Comparison of ENCODE assay signal across 8 cellular contexts in genomic region chr1:201982082-201982922, GRCh38. TPM values are rescaled to one million over a fixed set of nuclear protein-coding genes. Genes with fewer than 3 reads are reported as not detected.
DNase-seq lines count a peak whose midpoint lies in the region; ATAC-seq and TF ChIP-seq lines count a peak whose summit lies in the region.

TSS of gene RNPEP (plus strand) at chr1:201982648. CDS start at chr1:201982667, 19 bp downstream.

- H3K4me1 ChIP-seq in mucosa of rectum (ENCODE audit: control insufficient read depth in 2 of 2, insufficient read depth in 2 of 2, low read length in 2 of 2) = peaks cover 12 to 19% of the 10 kb centered on the region in 2 donors

- H3K27me3 ChIP-seq in BJ (ENCODE audit: control insufficient read depth, insufficient read depth, low read length) (no peaks in the 10 kb centered on the region), mucosa of rectum (ENCODE audit: control insufficient read depth in 2 of 2, insufficient read depth in 2 of 2, low read length in 2 of 2) (no peaks in the 10 kb centered on the region)

- CTCF ChIA-PET in BJ (lab: Yijun Ruan, JAX) = interaction anchor here (1.1 to 3.5 kb wide), 4 partner anchors 10 to 105 kb away, joined by 3 to 15 read pairs (median 10); no protein-coding TSS in a partner anchor

- peak within 1 kb of the TSS; percentile 81 for H3K4me3 ChIP-seq in BJ (ENCODE audit: low read depth, low read length)
- peak within 1 kb of the TSS; percentile 85 to 91 for H3K4me3 ChIP-seq in mucosa of rectum (ENCODE audit: low read length in 2 of 2)

- peak within 1 kb of the TSS; percentile 73 to 84 for H3K9ac ChIP-seq in mucosa of rectum (ENCODE audit: low read depth in 1 of 2, low read length in 2 of 2)

- DNase-seq in BJ (ENCODE audit: low read depth) (no peak), NOMO-1 treated with dmso at 0.1 percent for 144 hours (lab: John Stamatoyannopoulos, UW; ENCODE audit: unreplicated experiment) (peak; percentile 43), activated T-cell treated with anti-CD3 and anti-CD28 coated beads for 4 hours (peak; percentile 58), epithelial cell of prostate (ENCODE audit: low read depth, low spot score) (no peak)
- peak; percentile 83 for DNase-seq in stimulated activated CD8-positive, alpha-beta memory T cell treated with anti-CD3 and anti-CD28 coated beads, Interleukin-4, amount 100 ng/mL, for 48 hours

- H3K36me3 ChIP-seq in BJ (ENCODE audit: control insufficient read depth, insufficient read depth, low read length) = 0 out of 2 replicates have a peak, but pooled peaks cover 1% of the 10 kb centered on the region
- H3K36me3 ChIP-seq in mucosa of rectum (ENCODE audit: control insufficient read depth in 2 of 2, insufficient read depth in 2 of 2, low read length in 2 of 2) = no peaks in the 10 kb centered on the region

- POLR2A ChIA-PET in BJ (lab: Charles Lee) = interaction anchor here (0.6 to 1.0 kb wide), 3 partner anchors 86 to 211 kb away, joined by 3 read pairs; partner anchors contain the start of gene LGR6

- ATAC-seq in GM18873 (IDR thresholded peaks at IDR 0.05; ENCODE audit: low FRiP score, unreplicated experiment) (peak; percentile 43), HG03135 (IDR thresholded peaks at IDR 0.05; ENCODE audit: unreplicated experiment) (peak; percentile 69)

- no peak for TF ChIP-seq CTCF in BJ (IDR thresholded peaks at IDR 0.05; ENCODE audit: insufficient read depth, low read depth, low read length)

- H3K9me3 ChIP-seq in mucosa of rectum (ENCODE audit: control insufficient read depth in 2 of 2, low read length in 2 of 2) = no peaks in the 10 kb centered on the region

- H3K27ac ChIP-seq in epithelial cell of prostate = peak within 1 kb of the TSS; percentile 78
- peak within 1 kb of the TSS; percentile 87 to 94 for H3K27ac ChIP-seq in mucosa of rectum (ENCODE audit: low read depth in 2 of 2, low read length in 2 of 2)

RNA-seq across cellular contexts. Expression of gene RNPEP, which starts in this region (rescaled TPM):
- 42.6 and 51.5 TPM in 2 replicates for polyA plus RNA-seq in BJ (2011; rRNA removed)
- 24.1 and 31.7 TPM in 2 replicates for polyA minus RNA-seq in BJ (2011; rRNA and poly(A)+ RNA removed)

Comparison
In these comparisons a context has a peak if more than half of its experiments do, and no peak if none do; other contexts are left out.
1. DNase-seq: peak in NOMO-1 treated with dmso at 0.1 percent for 144 hours (single experiment), activated T-cell treated with anti-CD3 and anti-CD28 coated beads for 4 hours (single experiment) and stimulated activated CD8-positive, alpha-beta memory T cell treated with anti-CD3 and anti-CD28 coated beads, Interleukin-4, amount 100 ng/mL, for 48 hours (single experiment); none in BJ (single experiment) and epithelial cell of prostate (single experiment).